ENCODE assay signal across 8 cellular contexts in the genomic region with DNA sequence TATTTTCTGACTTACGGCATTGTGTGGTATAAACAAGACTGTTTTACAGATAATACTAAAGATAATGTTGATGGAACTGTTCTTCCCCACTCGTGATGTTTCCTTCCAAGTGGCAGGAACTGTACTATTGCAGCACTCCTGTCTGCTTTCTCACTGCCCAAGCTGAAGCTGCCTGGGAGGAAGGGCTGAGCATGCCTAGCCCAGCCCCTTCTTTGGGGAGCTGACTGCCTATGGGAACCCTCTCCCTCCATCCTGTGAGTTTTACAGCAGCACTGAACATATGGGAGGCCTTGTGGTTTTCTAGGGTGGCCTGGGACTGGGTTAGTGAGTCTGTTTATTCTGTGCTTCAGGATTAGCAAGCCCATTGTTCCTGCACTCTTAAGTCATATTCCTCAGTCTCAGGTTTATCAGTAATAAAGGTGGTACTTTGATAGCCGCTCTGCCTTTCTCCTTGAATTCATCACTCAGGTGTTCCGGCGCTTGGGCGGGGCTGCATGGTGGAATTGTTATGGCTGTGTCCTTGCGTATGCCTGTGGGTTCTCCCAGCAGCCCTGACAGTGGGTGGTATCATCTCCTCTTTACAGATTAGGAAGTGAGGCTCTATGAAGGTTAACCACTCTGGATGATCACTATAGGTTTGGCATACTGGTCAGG.
DNase-seq lines count a peak whose midpoint lies in the region; ATAC-seq, FAIRE-seq and TF ChIP-seq lines count a peak whose summit lies in the region.

No MANE protein-coding gene starts in this region.

- TF ChIP-seq RAD21 in liver (IDR thresholded peaks at IDR 0.05): peak in 1 of 2 donors; percentile 17
- TF ChIP-seq RAD21 in HepG2 (CRISPR knock-in tag; IDR thresholded peaks at IDR 0.05): no peak

- in situ Hi-C loops in HepG2 (cut with HindIII; ENCODE audit: extremely low pct_ligation_motif_present, low pct_unique_long_range_greater_than_20kb): no loop called here

- H3K4me1 Mint-ChIP-seq in T-helper 17 cell: no peaks in the 10 kb centered on the region

- CTCF ChIA-PET in HepG2 (lab: Yijun Ruan, JAX; ENCODE audit: low intra/inter-chr PET ratio, low total read pairs): no interaction called here
- CTCF ChIA-PET in GM10248 (lab: Yijun Ruan, JAX): no interaction called here

- ATAC-seq in HepG2 (no peak), T-helper 17 cell (peak; percentile 77), GM19324 (IDR thresholded peaks at IDR 0.05; ENCODE audit: low FRiP score, unreplicated experiment) (no peak)

- H3K27me3 Mint-ChIP-seq in T-helper 17 cell: no peaks in the 10 kb centered on the region

- peak overlapping the region; percentile 54 for H3K27ac Mint-ChIP-seq in T-helper 17 cell

- POLR2A ChIA-PET in HepG2 (lab: Yijun Ruan, JAX) (no interaction called here), GM10248 (lab: Yijun Ruan, JAX) (no interaction called here)

- no peak overlapping the region for H2AFZ ChIP-seq in HepG2 (ENCODE audit: low read length)

- TF ChIP-seq EP300 in HepG2 (IDR thresholded peaks at IDR 0.05; ENCODE audit: low read depth in 2 of 2, low read length in 2 of 2) (no peak), HepG2 (CRISPR knock-in tag; IDR thresholded peaks at IDR 0.05; ENCODE audit: borderline replicate concordance) (no peak)

- H3K4me3 Mint-ChIP-seq in T-helper 17 cell: peak overlapping the region; percentile 70

- H3K9ac ChIP-seq in liver (ENCODE audit: low read depth in 1 of 2, low read length in 2 of 2) (no peak overlapping the region), HepG2 (ENCODE audit: insufficient read depth, low read depth, low read length) (no peak overlapping the region)

- H3K36me3 ChIP-seq in liver (ENCODE audit: control insufficient read depth in 4 of 4, insufficient read depth in 3 of 4, low read depth in 1 of 4, low read length in 3 of 4) (no peaks in the 10 kb centered on the region), HepG2 (replicated peaks in 1 of 2; ENCODE audit: control insufficient read depth in 1 of 2, insufficient read depth in 2 of 2, low read length in 2 of 2) (0 out of 5 replicates have a peak, but pooled peaks cover 1 to 4% of the 10 kb centered on the region in 2 experiments)

- no TSS peak for BruUV-seq in HepG2 (replicated peaks; lab: Mats Ljungman, UMichigan)

- no peak overlapping the region for H3K4me3 ChIP-seq in liver (ENCODE audit: low read depth in 1 of 3, low read length in 3 of 3)
- H3K4me3 ChIP-seq in HepG2 (replicated peaks in 1 of 3; ENCODE audit: insufficient read depth in 1 of 3, low read depth in 2 of 3, low read length in 3 of 3): no peak overlapping the region

- H3K27ac ChIP-seq in liver (ENCODE audit: low read depth in 1 of 2, low read length in 2 of 2) (no peak overlapping the region), HepG2 (ENCODE audit: extremely low read length, insufficient read depth, low read length) (no peak overlapping the region)

- FAIRE-seq in HepG2 (lab: Jason Lieb, UNC): no peak

- no peak overlapping the region for H3K4me2 ChIP-seq in HepG2 (ENCODE audit: low read depth, low read length)

- H4K20me1 ChIP-seq in HepG2 (ENCODE audit: insufficient read depth, low read length): no peaks in the 10 kb centered on the region

- H3K79me2 ChIP-seq in HepG2 (ENCODE audit: insufficient read depth, low read length): no peaks in the 10 kb centered on the region

- no peaks in the 10 kb centered on the region for H3K4me1 ChIP-seq in liver (ENCODE audit: control insufficient read depth in 4 of 4, insufficient read depth in 4 of 4, low read length in 3 of 4)
- peaks cover 7% of the 10 kb centered on the region; the same call in 1 of the 2 replicates for H3K4me1 ChIP-seq in HepG2 (ENCODE audit: insufficient read depth, low read length)

- H3K9me3 ChIP-seq in liver (ENCODE audit: control insufficient read depth in 4 of 4, low read length in 3 of 4) (no peaks in the 10 kb centered on the region), HepG2 (ENCODE audit: low read length) (no peaks in the 10 kb centered on the region), T-helper 17 cell (ENCODE audit: control insufficient read depth, low read length, poor library complexity, severe bottlenecking) (no peaks in the 10 kb centered on the region)

- intact Hi-C loops in HepG2 (cut with micrococcal nuclease; ENCODE audit: unreplicated experiment): no loop called here

- H3K27me3 ChIP-seq in liver (ENCODE audit: control insufficient read depth in 4 of 4, insufficient read depth in 4 of 4, low read length in 3 of 4) (no peaks in the 10 kb centered on the region), HepG2 (ENCODE audit: control insufficient read depth in 1 of 2, insufficient read depth in 2 of 2, low read length in 2 of 2) (no peaks in the 10 kb centered on the region)

- 87% methylated on average over 7 of the region's 7 CpGs for WGBS in liver
- WGBS in HepG2 (ENCODE audit: low lambda C conversion rate): 86% methylated on average over 7 of the region's 7 CpGs

- TF ChIP-seq POLR2A in HepG2 (IDR thresholded peaks at IDR 0.05; ENCODE audit: insufficient read depth in 1 of 2, low read depth in 2 of 2, low read length in 2 of 2): no peak

- DNase-seq in HepG2 (ENCODE audit: low spot score) (no peak), T-helper 17 cell (peak in 1 of 3 donors; percentile 7), foreskin melanocyte (peak; percentile 77), pons (ENCODE audit: low spot score) (peak; percentile 58), GM10248 (ENCODE audit: extremely low spot score) (no peak), DMS79 treated with DMSO at 0.1 percent for 48 hours (lab: John Stamatoyannopoulos, UW) (no peak)

- TF ChIP-seq CTCF in liver (IDR thresholded peaks at IDR 0.05; ENCODE audit: low read depth, low read length, missing input control): no peak
- TF ChIP-seq CTCF in HepG2 (CRISPR knock-in tag; IDR thresholded peaks at IDR 0.05): no peak
- TF ChIP-seq CTCF in GM10248 (IDR thresholded peaks at IDR 0.05; ENCODE audit: control extremely low read depth, extremely low read depth, low read depth, missing control alignments): no peak

- H3K36me3 Mint-ChIP-seq in T-helper 17 cell (ENCODE audit: low read depth): no peaks in the 10 kb centered on the region

TF ChIP-seq in liver, 16 proteins besides CTCF, POLR2A, EP300 and RAD21:
- TF ChIP-seq FOXA1 (IDR thresholded peaks at IDR 0.05): no peak
- TF ChIP-seq GABPA (IDR thresholded peaks at IDR 0.05 in 1 of 2, conservative IDR thresholded peaks at IDR 0.05 in 1 of 2): peak; percentile 25 to 31
- no peak for TF ChIP-seq EGR1 (IDR thresholded peaks at IDR 0.05; ENCODE audit: low read depth in 2 of 2)

TF ChIP-seq in HepG2, 621 proteins besides CTCF, POLR2A, EP300 and RAD21 (continues in another document):
- TF ChIP-seq FOXK2 (IDR thresholded peaks at IDR 0.05) (no peak), ZNF674 (CRISPR knock-in tag; IDR thresholded peaks at IDR 0.05; ENCODE audit: low read depth) (no peak), ATRX (CRISPR knock-in tag; IDR thresholded peaks at IDR 0.05; ENCODE audit: borderline replicate concordance) (no peak), KLF12 (CRISPR knock-in tag; IDR thresholded peaks at IDR 0.05; ENCODE audit: borderline replicate concordance) (no peak), IKZF1 (IDR thresholded peaks at IDR 0.05) (no peak)
- TF ChIP-seq, protein P1, sequence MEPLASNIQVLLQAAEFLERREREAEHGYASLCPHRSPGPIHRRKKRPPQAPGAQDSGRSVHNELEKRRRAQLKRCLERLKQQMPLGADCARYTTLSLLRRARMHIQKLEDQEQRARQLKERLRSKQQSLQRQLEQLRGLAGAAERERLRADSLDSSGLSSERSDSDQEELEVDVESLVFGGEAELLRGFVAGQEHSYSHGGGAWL (CRISPR knock-in tag; IDR thresholded peaks at IDR 0.05): no peak
- TF ChIP-seq, protein P2, sequence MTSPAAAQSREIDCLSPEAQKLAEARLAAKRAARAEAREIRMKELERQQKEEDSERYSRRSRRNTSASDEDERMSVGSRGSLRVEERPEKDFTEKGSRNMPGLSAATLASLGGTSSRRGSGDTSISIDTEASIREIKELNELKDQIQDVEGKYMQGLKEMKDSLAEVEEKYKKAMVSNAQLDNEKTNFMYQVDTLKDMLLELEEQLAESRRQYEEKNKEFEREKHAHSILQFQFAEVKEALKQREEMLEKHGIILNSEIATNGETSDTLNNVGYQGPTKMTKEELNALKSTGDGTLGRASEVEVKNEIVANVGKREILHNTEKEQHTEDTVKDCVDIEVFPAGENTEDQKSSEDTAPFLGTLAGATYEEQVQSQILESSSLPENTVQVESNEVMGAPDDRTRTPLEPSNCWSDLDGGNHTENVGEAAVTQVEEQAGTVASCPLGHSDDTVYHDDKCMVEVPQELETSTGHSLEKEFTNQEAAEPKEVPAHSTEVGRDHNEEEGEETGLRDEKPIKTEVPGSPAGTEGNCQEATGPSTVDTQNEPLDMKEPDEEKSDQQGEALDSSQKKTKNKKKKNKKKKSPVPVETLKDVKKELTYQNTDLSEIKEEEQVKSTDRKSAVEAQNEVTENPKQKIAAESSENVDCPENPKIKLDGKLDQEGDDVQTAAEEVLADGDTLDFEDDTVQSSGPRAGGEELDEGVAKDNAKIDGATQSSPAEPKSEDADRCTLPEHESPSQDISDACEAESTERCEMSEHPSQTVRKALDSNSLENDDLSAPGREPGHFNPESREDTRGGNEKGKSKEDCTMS (CRISPR knock-in tag; conservative IDR thresholded peaks at IDR 0.05): no peak
- TF ChIP-seq, protein P3, sequence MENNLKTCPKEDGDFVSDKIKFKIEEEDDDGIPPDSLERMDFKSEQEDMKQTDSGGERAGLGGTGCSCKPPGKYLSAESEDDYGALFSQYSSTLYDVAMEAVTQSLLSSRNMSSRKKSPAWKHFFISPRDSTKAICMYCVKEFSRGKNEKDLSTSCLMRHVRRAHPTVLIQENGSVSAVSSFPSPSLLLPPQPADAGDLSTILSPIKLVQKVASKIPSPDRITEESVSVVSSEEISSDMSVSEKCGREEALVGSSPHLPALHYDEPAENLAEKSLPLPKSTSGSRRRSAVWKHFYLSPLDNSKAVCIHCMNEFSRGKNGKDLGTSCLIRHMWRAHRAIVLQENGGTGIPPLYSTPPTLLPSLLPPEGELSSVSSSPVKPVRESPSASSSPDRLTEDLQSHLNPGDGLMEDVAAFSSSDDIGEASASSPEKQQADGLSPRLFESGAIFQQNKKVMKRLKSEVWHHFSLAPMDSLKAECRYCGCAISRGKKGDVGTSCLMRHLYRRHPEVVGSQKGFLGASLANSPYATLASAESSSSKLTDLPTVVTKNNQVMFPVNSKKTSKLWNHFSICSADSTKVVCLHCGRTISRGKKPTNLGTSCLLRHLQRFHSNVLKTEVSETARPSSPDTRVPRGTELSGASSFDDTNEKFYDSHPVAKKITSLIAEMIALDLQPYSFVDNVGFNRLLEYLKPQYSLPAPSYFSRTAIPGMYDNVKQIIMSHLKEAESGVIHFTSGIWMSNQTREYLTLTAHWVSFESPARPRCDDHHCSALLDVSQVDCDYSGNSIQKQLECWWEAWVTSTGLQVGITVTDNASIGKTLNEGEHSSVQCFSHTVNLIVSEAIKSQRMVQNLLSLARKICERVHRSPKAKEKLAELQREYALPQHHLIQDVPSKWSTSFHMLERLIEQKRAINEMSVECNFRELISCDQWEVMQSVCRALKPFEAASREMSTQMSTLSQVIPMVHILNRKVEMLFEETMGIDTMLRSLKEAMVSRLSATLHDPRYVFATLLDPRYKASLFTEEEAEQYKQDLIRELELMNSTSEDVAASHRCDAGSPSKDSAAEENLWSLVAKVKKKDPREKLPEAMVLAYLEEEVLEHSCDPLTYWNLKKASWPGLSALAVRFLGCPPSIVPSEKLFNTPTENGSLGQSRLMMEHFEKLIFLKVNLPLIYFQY (CRISPR knock-in tag; IDR thresholded peaks at IDR 0.05; ENCODE audit: borderline replicate concordance): no peak

Comparison
In these comparisons a context has a peak if more than half of its experiments do, and no peak if none do; other contexts are left out.
1. DNase-seq: peak in foreskin melanocyte (single experiment) and pons (single experiment); none in HepG2 (single experiment), GM10248 (single experiment) and DMS79 treated with DMSO at 0.1 percent for 48 hours (single experiment).